18 cellular contexts compared by ENCODE assay signal in the genomic region with DNA sequence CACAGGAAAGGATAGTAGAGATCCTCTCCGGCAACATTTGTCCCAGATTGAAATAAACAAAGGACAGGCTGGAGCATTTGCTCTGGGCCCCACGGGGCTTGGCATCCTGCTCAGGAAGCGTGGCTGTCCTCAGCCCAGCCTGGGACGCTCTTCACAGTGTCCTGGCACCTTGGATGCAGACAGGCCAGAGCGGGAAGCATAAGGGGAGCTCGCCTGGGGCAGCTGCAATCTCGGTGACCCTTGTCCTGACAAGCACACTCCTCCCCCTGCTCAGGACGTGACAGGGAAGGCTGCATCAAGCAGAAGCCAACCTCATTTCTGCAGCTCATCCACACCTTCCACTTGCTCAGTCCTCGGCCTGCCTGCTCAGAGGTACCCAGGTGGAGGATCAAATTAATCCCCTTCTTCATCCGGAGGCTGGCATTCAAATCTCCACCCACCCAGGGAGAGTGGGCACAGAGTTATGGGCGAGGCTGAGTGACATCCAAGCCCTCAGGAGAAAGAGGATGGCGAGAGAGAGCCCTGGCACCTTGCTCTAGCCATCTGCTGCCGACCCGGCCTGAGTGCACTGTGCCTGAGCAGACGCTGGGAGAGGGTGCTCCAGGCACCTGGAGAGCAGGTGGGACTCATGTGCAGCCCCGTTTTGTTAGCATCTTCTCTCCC.
"Had no signal": no experiment of that assay in that cellular context is flagged by ENCODE, and none has a peak within 500 bp of the region (broad histone marks: within the 10 kb centered on the region; RNA-seq: fewer than 3 reads in every experiment).

No MANE protein-coding gene starts in this region.

- H3K36me3 ChIP-seq: breast epithelium, colonic mucosa, lower lobe of right lung had no signal

- H3K36me3 Mint-ChIP-seq: activated CD4-positive, alpha-beta memory T cell treated with anti-CD3 and anti-CD28 coated beads for 36 hours; activated naive CD8-positive, alpha-beta T cell treated with anti-CD3 and anti-CD28 coated beads for 36 hours; naive thymus-derived CD4-positive, alpha-beta T cell had no signal

- H3K9me3 Mint-ChIP-seq: activated CD4-positive, alpha-beta memory T cell treated with anti-CD3 and anti-CD28 coated beads for 36 hours; activated naive CD8-positive, alpha-beta T cell treated with anti-CD3 and anti-CD28 coated beads for 36 hours; activated T-cell treated with anti-CD3 and anti-CD28 coated beads, Interleukin-2, amount 50 U/mL, for 4 hours; stimulated activated naive CD8-positive, alpha-beta T cell treated with anti-CD3 and anti-CD28 coated beads, Interleukin-15, amount 100 ng/mL, for 72 hours had no signal

- H3K27me3 Mint-ChIP-seq: activated naive CD8-positive, alpha-beta T cell treated with anti-CD3 and anti-CD28 coated beads for 36 hours; stimulated activated naive CD8-positive, alpha-beta T cell treated with anti-CD3 and anti-CD28 coated beads, Interleukin-15, amount 100 ng/mL, for 72 hours had no signal

- H3K4me1 ChIP-seq: breast epithelium, colonic mucosa, lower lobe of right lung, testis had no signal

- ATAC-seq: activated T-cell treated with anti-CD3 and anti-CD28 coated beads, Interleukin-2, amount 50 U/mL, for 4 hours; lower lobe of right lung; naive thymus-derived CD4-positive, alpha-beta T cell; stimulated activated naive CD8-positive, alpha-beta T cell treated with anti-CD3 and anti-CD28 coated beads, Interleukin-15, amount 100 ng/mL, for 72 hours had no signal

- H3K27me3 ChIP-seq: breast epithelium, colonic mucosa, testis had no signal

- H3K4me1 Mint-ChIP-seq: activated naive CD8-positive, alpha-beta T cell treated with anti-CD3 and anti-CD28 coated beads for 36 hours; naive thymus-derived CD4-positive, alpha-beta T cell; stimulated activated naive CD8-positive, alpha-beta T cell treated with anti-CD3 and anti-CD28 coated beads, Interleukin-15, amount 100 ng/mL, for 72 hours had no signal

- H3K4me3 ChIP-seq: breast epithelium, colonic mucosa, lower lobe of right lung, testis had no signal

- H3K9me3 ChIP-seq: breast epithelium, colonic mucosa, lower lobe of right lung, testis had no signal

- H3K27ac ChIP-seq: colonic mucosa, lower lobe of right lung, testis had no signal

- H3K27ac Mint-ChIP-seq: activated CD4-positive, alpha-beta memory T cell treated with anti-CD3 and anti-CD28 coated beads for 36 hours; activated naive CD8-positive, alpha-beta T cell treated with anti-CD3 and anti-CD28 coated beads for 36 hours; naive thymus-derived CD4-positive, alpha-beta T cell; stimulated activated naive CD8-positive, alpha-beta T cell treated with anti-CD3 and anti-CD28 coated beads, Interleukin-15, amount 100 ng/mL, for 72 hours had no signal

- DNase-seq: activated CD4-positive, alpha-beta memory T cell treated with anti-CD3 and anti-CD28 coated beads for 36 hours; activated CD4-positive, alpha-beta T cell treated with anti-CD3 and anti-CD28 coated beads for 1 hour; activated effector memory CD4-positive, alpha-beta T cell treated with anti-CD3 and anti-CD28 coated beads, Interleukin-2, amount 50 U/mL, for 16 hours; activated naive CD8-positive, alpha-beta T cell treated with anti-CD3 and anti-CD28 coated beads for 36 hours; activated T-cell treated with anti-CD3 and anti-CD28 coated beads, Interleukin-2, amount 50 U/mL, for 4 hours; anterior cingulate cortex; colonic mucosa; lower lobe of right lung; naive thymus-derived CD4-positive, alpha-beta T cell; stimulated activated CD4-positive, alpha-beta T cell treated with anti-CD3 and anti-CD28 coated beads, Interleukin-15, amount 100 ng/mL, for 24 hours; stimulated activated CD4-positive, alpha-beta T cell treated with anti-CD3 and anti-CD28 coated beads, Interleukin-4, amount 100 ng/mL, for 4 hours; stimulated activated naive CD8-positive, alpha-beta T cell treated with anti-CD3 and anti-CD28 coated beads, Interleukin-15, amount 100 ng/mL, for 72 hours; SW 1271; testis had no signal

- FAIRE-seq: frontal cortex, keratinocyte, urothelium cell line had no signal

- H3K4me3 Mint-ChIP-seq: activated CD4-positive, alpha-beta memory T cell treated with anti-CD3 and anti-CD28 coated beads for 36 hours; activated naive CD8-positive, alpha-beta T cell treated with anti-CD3 and anti-CD28 coated beads for 36 hours; activated T-cell treated with anti-CD3 and anti-CD28 coated beads, Interleukin-2, amount 50 U/mL, for 4 hours; naive thymus-derived CD4-positive, alpha-beta T cell; stimulated activated naive CD8-positive, alpha-beta T cell treated with anti-CD3 and anti-CD28 coated beads, Interleukin-15, amount 100 ng/mL, for 72 hours had no signal
